In genomic region chr1:227896710-227897655, GRCh38 we compare ENCODE assay signal across 3 cellular contexts.
TF ChIP-seq lines count a peak whose summit lies in the region.

No MANE protein-coding gene starts in this region.

TF ChIP-seq in K562, 482 proteins besides CTCF, POLR2A, EP300 and RAD21:
- peak; percentile 30; the same call in 1 of the 2 replicates for TF ChIP-seq TFAP4 (CRISPR knock-in tag; IDR thresholded peaks at IDR 0.05; ENCODE audit: borderline replicate concordance)
- no peak for TF ChIP-seq CGGBP1 (CRISPR knock-in tag; IDR thresholded peaks at IDR 0.05)

TF ChIP-seq in HepG2, 621 proteins besides CTCF, POLR2A, EP300 and RAD21:
- TF ChIP-seq ZNF20 (CRISPR knock-in tag; IDR thresholded peaks at IDR 0.05) (no peak), ZBTB8A (CRISPR knock-in tag; IDR thresholded peaks at IDR 0.05; ENCODE audit: borderline replicate concordance, low read depth) (no peak), CCDC6 (CRISPR knock-in tag; IDR thresholded peaks at IDR 0.05) (no peak), CREB3 (CRISPR knock-in tag; IDR thresholded peaks at IDR 0.05) (no peak), NFIB (CRISPR knock-in tag; IDR thresholded peaks at IDR 0.05; ENCODE audit: borderline replicate concordance) (no peak), ZBTB2 (CRISPR knock-in tag; IDR thresholded peaks at IDR 0.05; ENCODE audit: low read depth) (no peak), ZBED4 (CRISPR knock-in tag; IDR thresholded peaks at IDR 0.05; ENCODE audit: borderline replicate concordance) (no peak), NBN (conservative IDR thresholded peaks at IDR 0.05) (no peak), ZBTB7B (CRISPR knock-in tag; IDR thresholded peaks at IDR 0.05) (no peak), ZNF678 (CRISPR knock-in tag; IDR thresholded peaks at IDR 0.05) (no peak), HMG20A (CRISPR knock-in tag; IDR thresholded peaks at IDR 0.05; ENCODE audit: borderline replicate concordance) (no peak)
TF ChIP-seq in HepG2: peak in this region for 0.

TF ChIP-seq in HEK293T, 16 proteins besides CTCF, POLR2A, EP300 and RAD21:
- TF ChIP-seq ELF4 (IDR thresholded peaks at IDR 0.05) (no peak), L3MBTL2 (conservative IDR thresholded peaks at IDR 0.05) (no peak), CTBP1 (IDR thresholded peaks at IDR 0.05; ENCODE audit: borderline replicate concordance) (no peak), LEF1 (IDR thresholded peaks at IDR 0.05; ENCODE audit: borderline replicate concordance) (no peak), FOXM1 (IDR thresholded peaks at IDR 0.05; ENCODE audit: borderline replicate concordance) (no peak), ARNT (IDR thresholded peaks at IDR 0.05) (no peak), BHLHE40 (IDR thresholded peaks at IDR 0.05; ENCODE audit: borderline replicate concordance) (no peak), NFRKB (IDR thresholded peaks at IDR 0.05) (no peak), SUZ12 (IDR thresholded peaks at IDR 0.05) (no peak), HDGF (IDR thresholded peaks at IDR 0.05; ENCODE audit: borderline replicate concordance) (no peak), ZNF384 (IDR thresholded peaks at IDR 0.05) (no peak), SP1 (IDR thresholded peaks at IDR 0.05) (no peak), FOXK2 (IDR thresholded peaks at IDR 0.05) (no peak), TARDBP (IDR thresholded peaks at IDR 0.05) (no peak), FOXA1 (IDR thresholded peaks at IDR 0.05) (no peak)
- TF ChIP-seq, protein P1, sequence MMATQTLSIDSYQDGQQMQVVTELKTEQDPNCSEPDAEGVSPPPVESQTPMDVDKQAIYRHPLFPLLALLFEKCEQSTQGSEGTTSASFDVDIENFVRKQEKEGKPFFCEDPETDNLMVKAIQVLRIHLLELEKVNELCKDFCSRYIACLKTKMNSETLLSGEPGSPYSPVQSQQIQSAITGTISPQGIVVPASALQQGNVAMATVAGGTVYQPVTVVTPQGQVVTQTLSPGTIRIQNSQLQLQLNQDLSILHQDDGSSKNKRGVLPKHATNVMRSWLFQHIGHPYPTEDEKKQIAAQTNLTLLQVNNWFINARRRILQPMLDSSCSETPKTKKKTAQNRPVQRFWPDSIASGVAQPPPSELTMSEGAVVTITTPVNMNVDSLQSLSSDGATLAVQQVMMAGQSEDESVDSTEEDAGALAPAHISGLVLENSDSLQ (IDR thresholded peaks at IDR 0.05): no peak
